8 cellular contexts compared by ENCODE assay signal in the genomic region with DNA sequence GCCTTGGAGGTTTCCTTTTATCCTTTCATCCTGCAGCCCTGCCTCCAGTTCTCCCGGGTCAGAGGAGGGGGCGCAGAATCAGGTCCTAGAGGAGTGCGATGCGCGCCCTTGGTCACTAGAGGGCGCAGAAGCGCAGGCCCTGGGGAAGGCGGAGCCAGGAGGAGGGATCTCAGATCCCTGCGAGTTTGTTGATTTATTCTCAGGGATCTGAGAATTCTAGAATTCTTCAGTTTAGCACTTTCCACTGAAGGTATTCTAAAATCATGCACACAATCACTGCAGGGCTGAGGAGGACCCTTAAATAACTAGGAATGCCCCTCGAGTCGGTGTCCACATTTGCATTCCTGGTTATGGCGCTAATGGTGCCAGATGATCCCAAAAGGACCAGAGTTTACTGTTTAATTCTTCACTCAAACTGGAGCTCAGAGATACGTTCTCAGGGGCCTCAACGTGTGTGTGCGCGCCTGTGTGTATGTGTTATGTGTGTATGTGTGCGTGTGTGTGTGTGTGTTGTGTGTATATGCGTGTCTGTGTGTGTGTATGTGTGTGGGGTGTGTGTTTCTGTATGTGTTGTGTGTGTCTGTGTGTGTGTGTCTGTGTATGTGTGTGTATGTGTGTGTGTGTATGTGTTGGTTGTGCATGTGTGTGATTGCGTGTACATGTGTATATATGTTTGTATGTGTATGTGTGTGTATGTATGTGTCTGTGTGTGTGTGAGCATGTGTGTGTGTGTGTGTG. TPM values are rescaled to one million over a fixed set of nuclear protein-coding genes. Genes with fewer than 3 reads are reported as not detected.
DNase-seq lines count a peak whose midpoint lies in the region; ATAC-seq and TF ChIP-seq lines count a peak whose summit lies in the region.

No MANE protein-coding gene starts in this region.

- no peaks in the 10 kb centered on the region for H3K9me3 ChIP-seq in HUES6 (ENCODE audit: control insufficient read depth, insufficient read depth, low read depth, low read length)
- no peaks in the 10 kb centered on the region for H3K9me3 ChIP-seq in heart left ventricle

- H3K4me1 ChIP-seq in HUES6 (ENCODE audit: control insufficient read depth, insufficient read depth, low read length): peaks cover 4% of the 10 kb centered on the region
- H3K4me1 ChIP-seq in heart left ventricle: peaks cover 0 to 9% (median 0%) of the 10 kb centered on the region in 12 donors

- intact Hi-C loops in heart left ventricle (cut with DNase I): loop anchor here in 1 of 10 donors (10.0 kb wide), 1 partner anchor 1280 kb away; a partner anchor contains a TSS

- 25 to 37% (median 29%) methylated on average over 19 of the region's 19 CpGs for WGBS in heart left ventricle, 4 donors

- ATAC-seq in GM21515 (IDR thresholded peaks at IDR 0.05; ENCODE audit: unreplicated experiment): peak; percentile 82
- peak; percentile 93 to 97 for ATAC-seq in activated naive CD4-positive, alpha-beta T cell treated with anti-CD3 and anti-CD28 coated beads, Interleukin-2, amount 50 U/mL, for 72 hours
- ATAC-seq in heart left ventricle: peak; percentile 69 to 88 (median 83)

- no peak overlapping the region for H3K9ac ChIP-seq in HUES6 (ENCODE audit: low read length)

- no peak overlapping the region for H3K27ac Mint-ChIP-seq in activated naive CD4-positive, alpha-beta T cell treated with anti-CD3 and anti-CD28 coated beads, Interleukin-2, amount 50 U/mL, for 72 hours

- H3K36me3 Mint-ChIP-seq in activated naive CD4-positive, alpha-beta T cell treated with anti-CD3 and anti-CD28 coated beads, Interleukin-2, amount 50 U/mL, for 72 hours: no peaks in the 10 kb centered on the region

- no peaks in the 10 kb centered on the region for H3K36me3 ChIP-seq in HUES6 (ENCODE audit: control insufficient read depth, insufficient read depth, low read length)
- no peaks in the 10 kb centered on the region for H3K36me3 ChIP-seq in heart left ventricle

- peak; percentile 63 for DNase-seq in EH (ENCODE audit: low read depth)
- DNase-seq in SK-N-DZ (ENCODE audit: low spot score): peak; percentile 85
- peak; percentile 68 to 80 for DNase-seq in activated naive CD4-positive, alpha-beta T cell treated with anti-CD3 and anti-CD28 coated beads, Interleukin-2, amount 50 U/mL, for 72 hours (ENCODE audit: low spot score in 2 of 2)
- DNase-seq in heart left ventricle: peak in 4 of 5 donors; percentile 38 to 79 (median 58)
- peak; percentile 90 for DNase-seq in retina
- no peak for DNase-seq in GOT3 (lab: John Stamatoyannopoulos, UW)

- no peak for TF ChIP-seq POLR2A in heart left ventricle (IDR thresholded peaks at IDR 0.05)

- H3K27ac ChIP-seq in HUES6 (ENCODE audit: low read depth, low read length): no peak overlapping the region
- no peak overlapping the region for H3K27ac ChIP-seq in heart left ventricle

- H3K4me3 ChIP-seq in HUES6 (ENCODE audit: low read depth, low read length) (peak overlapping the region; percentile 38), heart left ventricle (peak overlapping the region in 6 of 12 donors; percentile 3 to 43 (median 27))

- no peaks in the 10 kb centered on the region for H3K27me3 ChIP-seq in HUES6 (ENCODE audit: control insufficient read depth, insufficient read depth, low read length)
- peaks cover 0 to 10% (median 0%) of the 10 kb centered on the region in 9 donors for H3K27me3 ChIP-seq in heart left ventricle

- peak; percentile 88 to 99 (median 92) for TF ChIP-seq CTCF in heart left ventricle (IDR thresholded peaks at IDR 0.05)

- H3K9me3 Mint-ChIP-seq in activated naive CD4-positive, alpha-beta T cell treated with anti-CD3 and anti-CD28 coated beads, Interleukin-2, amount 50 U/mL, for 72 hours: no peaks in the 10 kb centered on the region

RNA-seq across cellular contexts. Expression of a gene that starts 6.9 kb away (rescaled TPM):
- polyA plus RNA-seq in SK-N-DZ (2014; cell fraction: cytosol; rRNA removed): 55.0 and 58.6 TPM in 2 replicates
- polyA plus RNA-seq in SK-N-DZ (2014; cell fraction: nucleus; rRNA removed): 142 and 156 TPM in 2 replicates
- 10 to 100 TPM; 65.3 to 77.5 TPM for total RNA-seq in activated naive CD4-positive, alpha-beta T cell treated with anti-CD3 and anti-CD28 coated beads, Interleukin-2, amount 50 U/mL, for 72 hours
- total RNA-seq in heart left ventricle: 100 to 1,000 TPM in 1 of 9 donors, 10 to 100 TPM in 8; 48.6 to 114 (median 68.3) TPM
- polyA plus RNA-seq in heart left ventricle: 10 to 100 TPM; 28.2 to 66.3 TPM
